ENCODE assay signal across 1 cellular context in genomic region chr3:143071776-143072175, GRCh38.
TF ChIP-seq lines count a peak whose summit lies in the region.

No MANE protein-coding gene starts in this region.

TF ChIP-seq in GM23338, 12 proteins besides CTCF, POLR2A, EP300 and RAD21:
- no peak for TF ChIP-seq STAT1 (IDR thresholded peaks at IDR 0.05; ENCODE audit: unreplicated experiment)
- TF ChIP-seq ZNF114 (CRISPR knock-in tag; IDR thresholded peaks at IDR 0.05) = no peak
- TF ChIP-seq JUNB (IDR thresholded peaks at IDR 0.05; ENCODE audit: unreplicated experiment) = no peak
- no peak for TF ChIP-seq ZNF331 (CRISPR knock-in tag; IDR thresholded peaks at IDR 0.05; ENCODE audit: low read depth)
- no peak for TF ChIP-seq CREB1 (CRISPR knock-in tag; IDR thresholded peaks at IDR 0.05; ENCODE audit: low read depth)
- no peak for TF ChIP-seq POLR2AphosphoS5 (IDR thresholded peaks at IDR 0.05; ENCODE audit: low read depth)
- TF ChIP-seq NANOG (IDR thresholded peaks at IDR 0.05; ENCODE audit: borderline replicate concordance) = no peak
- TF ChIP-seq EZH2phosphoT487 (IDR thresholded peaks at IDR 0.05; ENCODE audit: unreplicated experiment) = no peak
- TF ChIP-seq REST (IDR thresholded peaks at IDR 0.05; ENCODE audit: unreplicated experiment) = no peak
TF ChIP-seq in GM23338: peak in this region for 0.
